Comparison of ENCODE assay signal across 27 cellular contexts in genomic region chr15:52340093-52340492, GRCh38. TPM values are rescaled to one million over a fixed set of nuclear protein-coding genes. Genes with fewer than 3 reads are reported as not detected.
DNase-seq lines count a peak whose midpoint lies in the region; ATAC-seq, FAIRE-seq and TF ChIP-seq lines count a peak whose summit lies in the region.
"Had no signal": no experiment of that assay in that cellular context is flagged by ENCODE, and none has a peak within 500 bp of the region (broad histone marks: within the 10 kb centered on the region; RNA-seq: fewer than 3 reads in every experiment).

No MANE protein-coding gene starts in this region.

- no peak overlapping the region for H3K4me3 Mint-ChIP-seq in CD4-positive, CD25-positive, alpha-beta regulatory T cell
- no peak overlapping the region for H3K4me3 Mint-ChIP-seq in progenitor cell of endocrine pancreas (ENCODE audit: low read depth)
- H3K4me3 Mint-ChIP-seq: activated CD4-positive, alpha-beta T cell treated with anti-CD3 and anti-CD28 coated beads for 36 hours; neural progenitor cell had no signal

- TF ChIP-seq CTCF in dorsolateral prefrontal cortex (IDR thresholded peaks at IDR 0.05 in 54 of 56, conservative IDR thresholded peaks at IDR 0.05 in 2 of 56; ENCODE audit: low read depth in 1 of 56, partially characterized antibody in 56 of 56) (no peak), progenitor cell of endocrine pancreas (IDR thresholded peaks at IDR 0.05; ENCODE audit: unreplicated experiment) (no peak)

- peak overlapping the region in 2 of 3 donors; percentile 67 to 77 for H3K27ac Mint-ChIP-seq in CD4-positive, CD25-positive, alpha-beta regulatory T cell
- H3K27ac Mint-ChIP-seq in progenitor cell of endocrine pancreas: peak overlapping the region; percentile 56
- H3K27ac Mint-ChIP-seq: activated CD4-positive, alpha-beta T cell treated with anti-CD3 and anti-CD28 coated beads for 36 hours; neural progenitor cell had no signal

- H3K4me1 Mint-ChIP-seq in CD4-positive, CD25-positive, alpha-beta regulatory T cell: peaks cover 4 to 13% (median 6%) of the 10 kb centered on the region in 4 donors
- H3K4me1 Mint-ChIP-seq in progenitor cell of endocrine pancreas (ENCODE audit: low read depth): peaks cover 13% of the 10 kb centered on the region
- H3K4me1 Mint-ChIP-seq: activated CD4-positive, alpha-beta T cell treated with anti-CD3 and anti-CD28 coated beads for 36 hours had no signal

- DNase-seq in CD4-positive, CD25-positive, alpha-beta regulatory T cell: no peak
- DNase-seq in LHCN-M2 (ENCODE audit: low read depth): peak; percentile 85
- DNase-seq in dorsolateral prefrontal cortex: peak in 1 of 10 donors; percentile 47
- DNase-seq in progenitor cell of endocrine pancreas (ENCODE audit: low spot score, unreplicated experiment): no peak
- DNase-seq in mesenteric fat pad (ENCODE audit: low spot score): no peak
- no peak for DNase-seq in effector CD4-positive, alpha-beta T cell
- DNase-seq in activated CD4-positive, alpha-beta T cell treated with anti-CD3 and anti-CD28 coated beads for 1 hour: no peak
- no peak for DNase-seq in GM12891 (ENCODE audit: insufficient read length, low spot score)
- DNase-seq: ACHN; activated CD4-positive, alpha-beta T cell treated with anti-CD3 and anti-CD28 coated beads for 36 hours; activated naive CD4-positive, alpha-beta T cell treated with anti-CD3 and anti-CD28 coated beads, Interleukin-2, amount 50 U/mL, for 16 hours; activated T-cell treated with anti-CD3 and anti-CD28 coated beads, Interleukin-2, amount 50 U/mL, for 48 hours; amniotic stem cell; BE2C; DMS79 treated with DMSO at 0.1 percent for 48 hours; heart right ventricle; NCI-H1048; NCI-H1694; small intestine; T-helper 2 cell; transverse colon had no signal

- H3K4me1 ChIP-seq in CD4-positive, CD25-positive, alpha-beta regulatory T cell (ENCODE audit: control insufficient read depth, insufficient read depth, low read length, poor library complexity, severe bottlenecking): no peaks in the 10 kb centered on the region
- H3K4me1 ChIP-seq: BE2C, breast epithelium, neural progenitor cell, transverse colon had no signal

- H3K27ac ChIP-seq in CD4-positive, CD25-positive, alpha-beta regulatory T cell (ENCODE audit: insufficient read depth, low read length, poor library complexity, severe bottlenecking): no peak overlapping the region
- H3K27ac ChIP-seq in dorsolateral prefrontal cortex: peak overlapping the region in 57 of 59 donors; percentile 28 to 89 (median 71)
- H3K27ac ChIP-seq: breast epithelium, heart right ventricle, neural progenitor cell, transverse colon had no signal

- no peaks in the 10 kb centered on the region for H3K9me3 Mint-ChIP-seq in CD4-positive, CD25-positive, alpha-beta regulatory T cell
- no peaks in the 10 kb centered on the region for H3K9me3 Mint-ChIP-seq in progenitor cell of endocrine pancreas (ENCODE audit: low read depth)
- H3K9me3 Mint-ChIP-seq: neural progenitor cell had no signal

- no peak overlapping the region for H3K4me3 ChIP-seq in CD4-positive, CD25-positive, alpha-beta regulatory T cell (ENCODE audit: low read depth, low read length)
- H3K4me3 ChIP-seq in dorsolateral prefrontal cortex: peak overlapping the region in 4 of 59 donors; percentile 2 to 21 (median 8)
- H3K4me3 ChIP-seq: breast epithelium, heart right ventricle, lung, neural progenitor cell, transverse colon had no signal

- TF ChIP-seq POLR2A in GM12891 (IDR thresholded peaks at IDR 0.05; ENCODE audit: low read depth, low read length): no peak

- H3K27me3 Mint-ChIP-seq in CD4-positive, CD25-positive, alpha-beta regulatory T cell: no peaks in the 10 kb centered on the region
- H3K27me3 Mint-ChIP-seq in progenitor cell of endocrine pancreas: no peaks in the 10 kb centered on the region
- H3K27me3 Mint-ChIP-seq: activated CD4-positive, alpha-beta T cell treated with anti-CD3 and anti-CD28 coated beads for 36 hours had no signal

- peaks cover 30% of the 10 kb centered on the region for H3K36me3 Mint-ChIP-seq in CD4-positive, CD25-positive, alpha-beta regulatory T cell
- peaks cover 6% of the 10 kb centered on the region for H3K36me3 Mint-ChIP-seq in progenitor cell of endocrine pancreas (ENCODE audit: insufficient read depth)

- H3K9me3 ChIP-seq in CD4-positive, CD25-positive, alpha-beta regulatory T cell (ENCODE audit: control insufficient read depth in 2 of 2, low read length in 2 of 2): no peaks in the 10 kb centered on the region
- H3K9me3 ChIP-seq: BE2C, breast epithelium, heart right ventricle, transverse colon had no signal

- H3K27me3 ChIP-seq in CD4-positive, CD25-positive, alpha-beta regulatory T cell (ENCODE audit: control insufficient read depth, insufficient read depth, low read length): no peaks in the 10 kb centered on the region
- no peaks in the 10 kb centered on the region for H3K27me3 ChIP-seq in dorsolateral prefrontal cortex
- H3K27me3 ChIP-seq: BE2C, breast epithelium, heart right ventricle, neural progenitor cell, transverse colon had no signal

- H3K36me3 ChIP-seq in CD4-positive, CD25-positive, alpha-beta regulatory T cell (ENCODE audit: control insufficient read depth, insufficient read depth, low read length): peaks cover 38% of the 10 kb centered on the region
- H3K36me3 ChIP-seq: BE2C, breast epithelium, neural progenitor cell, transverse colon had no signal

- no peak for FAIRE-seq in GM12891 (lab: Jason Lieb, UNC)
- FAIRE-seq: colon, small intestine had no signal

- no peak for ATAC-seq in CD4-positive, CD25-positive, alpha-beta regulatory T cell (ENCODE audit: low read depth in 2 of 2)
- ATAC-seq: activated CD4-positive, alpha-beta T cell treated with anti-CD3 and anti-CD28 coated beads for 36 hours; heart right ventricle; SK-N-SH treated with all-trans-retinoic acid at 6 μM for 48 hours had no signal

- intact Hi-C loops in dorsolateral prefrontal cortex (cut with DNase I): no loop called here

TF ChIP-seq in GM12891, 5 proteins besides CTCF, POLR2A, EP300 and RAD21:
- TF ChIP-seq POU2F2 (IDR thresholded peaks at IDR 0.05; ENCODE audit: low read depth, low read length): no peak
- no peak for TF ChIP-seq POLR2AphosphoS5 (IDR thresholded peaks at IDR 0.05; ENCODE audit: low read depth, low read length)
- no peak for TF ChIP-seq TAF1 (IDR thresholded peaks at IDR 0.05; ENCODE audit: low read depth, low read length)
- TF ChIP-seq PAX5 (IDR thresholded peaks at IDR 0.05; ENCODE audit: insufficient read depth, low read length, severe bottlenecking): no peak
- TF ChIP-seq SPI1 (IDR thresholded peaks at IDR 0.05; ENCODE audit: low read depth, low read length): no peak

RNA-seq across cellular contexts. Expression of gene MYO5C, which starts 44.5 kb away (rescaled TPM):
- total RNA-seq in CD4-positive, CD25-positive, alpha-beta regulatory T cell: 4.1 TPM
- polyA plus RNA-seq in CD4-positive, CD25-positive, alpha-beta regulatory T cell: 1 to 10 TPM in 3 of 4 donors, under 1 TPM in 1; 0.60 to 1.9 (median 1.4) TPM
- total RNA-seq in LHCN-M2 (2014; rRNA removed): 0.26 and 2.0 TPM in 2 replicates
- polyA plus RNA-seq in LHCN-M2 (2012): 0.13 TPM
- 10 to 100 TPM in 100 of 120 experiments, 1 to 10 TPM in 20; 5.9 to 29.2 (median 12.9) TPM for total RNA-seq in dorsolateral prefrontal cortex
- 63.9 and 65.6 TPM in 2 replicates for total RNA-seq in progenitor cell of endocrine pancreas
- 18.5 TPM for total RNA-seq in mesenteric fat pad
- 0.56 TPM for polyA plus RNA-seq in GM12891 (2012; ENCODE audit: low read depth, missing spikeins)
- total RNA-seq: fibroblast of villous mesenchyme had no signal
